In the genomic region with DNA sequence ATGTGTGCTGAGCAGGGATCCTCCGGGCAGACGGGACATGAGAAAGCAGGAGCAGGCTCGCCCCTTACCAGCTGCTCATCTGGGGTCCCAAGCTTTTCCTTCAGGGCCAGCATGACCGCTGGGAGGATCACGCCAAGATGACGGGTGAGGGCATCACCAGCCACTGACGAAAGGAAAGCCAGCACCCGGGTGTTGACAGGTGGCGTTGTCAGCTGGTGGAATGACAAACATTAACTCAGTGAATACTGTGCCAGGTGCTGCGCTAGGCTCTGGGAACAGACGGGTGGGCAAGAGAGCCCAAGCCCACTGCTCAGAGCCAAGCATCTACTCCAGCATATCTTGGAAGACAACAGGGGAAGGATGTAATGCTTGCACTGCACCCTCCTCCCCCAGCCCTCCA, we compare ENCODE assay signal across 28 cellular contexts.
"Had no signal": no experiment of that assay in that cellular context is flagged by ENCODE, and none has a peak within 500 bp of the region (broad histone marks: within the 10 kb centered on the region; RNA-seq: fewer than 3 reads in every experiment).

No MANE protein-coding gene starts in this region.

- H3K27me3 ChIP-seq: brain microvascular endothelial cell, cardiac muscle cell, SJCRH30 had no signal

- H3K9me3 ChIP-seq: SJCRH30 had no signal

- DNase-seq: activated B cell treated with CpG ODN at 0.5 μM for 24 hours; activated CD4-positive, alpha-beta memory T cell treated with anti-CD3 and anti-CD28 coated beads for 36 hours; activated CD4-positive, alpha-beta T cell treated with anti-CD3 and anti-CD28 coated beads for 4 hours; activated CD4-positive, alpha-beta T cell treated with anti-CD3 and anti-CD28 coated beads, Interleukin-2, amount 50 U/mL, for 1 hour; activated CD4-positive, CD25-positive, alpha-beta regulatory T cell treated with anti-CD3 and anti-CD28 coated beads, Interleukin-2, amount 50 U/mL, for 72 hours; activated CD8-positive, alpha-beta memory T cell treated with anti-CD3 and anti-CD28 coated beads, Interleukin-2, amount 50 U/mL, for 4 hours; activated gamma-delta T cell treated with Interleukin-2 at 50 U/mL for 16 hours; activated naive CD4-positive, alpha-beta T cell treated with anti-CD3 and anti-CD28 coated beads, Interleukin-2, amount 10 ng/mL, durations not matched to agents 7 days and 5 days; activated naive CD8-positive, alpha-beta T cell treated with anti-CD3 and anti-CD28 coated beads, Interleukin-2, amount 50 U/mL, for 24 hours; activated T-cell treated with anti-CD3 and anti-CD28 coated beads for 4 hours; activated T-cell treated with anti-CD3 and anti-CD28 coated beads, Interleukin-2, amount 50 U/mL, for 4 hours; aorta; brain microvascular endothelial cell; Karpas-422; MM.1S; MV-4-11; NCI-H1092; NCI-H1436 treated with DMSO at 0.1 percent for 48 hours; NCI-H1694 treated with DMSO at 0.1 percent for 48 hours; NCI-H2029; NCI-H345; NCI-H524 treated with DMSO at 0.1 percent for 48 hours; PC-9; SJCRH30; T1000 had no signal

- H3K27ac ChIP-seq: brain microvascular endothelial cell, cardiac muscle cell, PC-9, RWPE1, SJCRH30, SK-N-MC had no signal

- H3K4me1 ChIP-seq: SJCRH30 had no signal

- H3K4me3 ChIP-seq: cardiac muscle cell, PC-9, SJCRH30, SK-N-MC had no signal
